Comparison of ENCODE assay signal across 22 cellular contexts in genomic region chr3:69869021-69869420, GRCh38.
A peak's percentile ranks its signal among the peaks of the same experiment; 100 is the strongest.
DNase-seq lines count a peak whose midpoint lies in the region; ATAC-seq and TF ChIP-seq lines count a peak whose summit lies in the region.
"Had no signal": no experiment of that assay in that cellular context is flagged by ENCODE, and none has a peak within 500 bp of the region (broad histone marks: within the 10 kb centered on the region; RNA-seq: fewer than 3 reads in every experiment).

No MANE protein-coding gene starts in this region.

- no peak overlapping the region for H2AFZ ChIP-seq in PC-3 (ENCODE audit: low read length)

- DNase-seq in DMS53 (lab: John Stamatoyannopoulos, UW) = peak; percentile 58
- no peak for DNase-seq in DMS53 treated with DMSO at 0.1 percent for 48 hours (lab: John Stamatoyannopoulos, UW; ENCODE audit: unreplicated experiment)
- peak; percentile 48 for DNase-seq in PC-3
- no peak for DNase-seq in stomach
- DNase-seq in activated T-cell treated with anti-CD3 and anti-CD28 coated beads, Interleukin-2, amount 50 U/mL, for 48 hours = no peak
- DNase-seq in A172 (ENCODE audit: low spot score) = no peak
- DNase-seq: CD4-positive, alpha-beta T cell; DMS79 treated with DMSO at 0.1 percent for 48 hours; Kasumi-1; NCI-H1417; NCI-H1694; NCI-H2029 treated with DMSO at 0.1 percent for 48 hours; NCI-H526 treated with DMSO at 0.1 percent for 48 hours; RPMI8226; SHP77 had no signal

- 93 to 100% methylated on average over 2 of the region's 2 CpGs for WGBS in gastroesophageal sphincter (ENCODE audit: low coverage in 1 of 2), 2 donors
- 68 to 86% (median 80%) methylated on average over 2 of the region's 2 CpGs for WGBS in stomach, 5 donors

- TF ChIP-seq CTCF in PC-3 (conservative IDR thresholded peaks at IDR 0.05; ENCODE audit: low read depth, low read length) (no peak), gastroesophageal sphincter (IDR thresholded peaks at IDR 0.05) (no peak), stomach (IDR thresholded peaks at IDR 0.05) (no peak)

- H3K36me3 ChIP-seq in PC-3 (ENCODE audit: low read depth, low read length) = no peaks in the 10 kb centered on the region
- H3K36me3 ChIP-seq in gastroesophageal sphincter = no peaks in the 10 kb centered on the region
- no peaks in the 10 kb centered on the region for H3K36me3 ChIP-seq in stomach
- H3K36me3 ChIP-seq: BLaER1 had no signal

- H3K27me3 ChIP-seq in PC-3 (ENCODE audit: low read length) = no peaks in the 10 kb centered on the region
- no peaks in the 10 kb centered on the region for H3K27me3 ChIP-seq in gastroesophageal sphincter
- H3K27me3 ChIP-seq in stomach = no peaks in the 10 kb centered on the region
- H3K27me3 ChIP-seq: BLaER1 had no signal

- TF ChIP-seq EP300 in gastroesophageal sphincter (IDR thresholded peaks at IDR 0.05) = no peak
- TF ChIP-seq EP300 in stomach (IDR thresholded peaks at IDR 0.05) = no peak

- H4K20me1 ChIP-seq in PC-3 (ENCODE audit: low read length) = no peaks in the 10 kb centered on the region
- H4K20me1 ChIP-seq: BLaER1 had no signal

- H3K79me2 ChIP-seq in PC-3 (ENCODE audit: low read length) = peaks cover 12% of the 10 kb centered on the region; the same call in 1 of the 2 replicates

- H3K9ac ChIP-seq in PC-3 (ENCODE audit: low read length) = no peak overlapping the region
- H3K9ac ChIP-seq: BLaER1 had no signal

- CTCF ChIA-PET in PC-3 (lab: Charles Lee) = interaction anchor here (0.5 kb wide), 1 partner anchor 406 kb away, joined by 4 read pairs; no protein-coding TSS in a partner anchor

- no peaks in the 10 kb centered on the region for H3F3A ChIP-seq in PC-3 (ENCODE audit: low read length, unreplicated experiment)

- BruUV-seq in PC-3 (replicated peaks; lab: Mats Ljungman, UMichigan) = no TSS peak

- no peak overlapping the region for H3K4me2 ChIP-seq in PC-3 (ENCODE audit: low read length)
- H3K4me2 ChIP-seq: BLaER1 had no signal

- ATAC-seq in PC-3 (peak; percentile 64), gastroesophageal sphincter (no peak), HG03175 (IDR thresholded peaks at IDR 0.05; ENCODE audit: unreplicated experiment) (no peak)
- ATAC-seq: HCT116, HepG2 had no signal

- intact Hi-C loops in PC-3 (cut with micrococcal nuclease) = loop anchor here (5.0 kb wide), 1 partner anchor 48 kb away; no protein-coding TSS in a partner anchor
- intact Hi-C loops in stomach (cut with DNase I; ENCODE audit: low total_unique reads) = no loop called here

- H3K4me1 ChIP-seq in PC-3 (ENCODE audit: insufficient read depth, low read length) (peaks cover 46% of the 10 kb centered on the region), gastroesophageal sphincter (peaks cover 3 to 82% (median 12%) of the 10 kb centered on the region in 3 donors), stomach (peaks cover 6 to 83% (median 51%) of the 10 kb centered on the region in 4 donors)
- H3K4me1 ChIP-seq: BLaER1 had no signal

- no peaks in the 10 kb centered on the region for H3K9me2 ChIP-seq in PC-3 (replicated peaks; ENCODE audit: low read length)

- H3K9me3 ChIP-seq in PC-3 (ENCODE audit: low read length) (no peaks in the 10 kb centered on the region), gastroesophageal sphincter (no peaks in the 10 kb centered on the region), stomach (no peaks in the 10 kb centered on the region)
- H3K9me3 ChIP-seq: BLaER1 had no signal

- TF ChIP-seq POLR2A in gastroesophageal sphincter (IDR thresholded peaks at IDR 0.05) = no peak
- TF ChIP-seq POLR2A in stomach (IDR thresholded peaks at IDR 0.05) = no peak

- no peak overlapping the region for H3K4me3 ChIP-seq in PC-3 (ENCODE audit: low read length)
- no peak overlapping the region for H3K4me3 ChIP-seq in gastroesophageal sphincter
- no peak overlapping the region for H3K4me3 ChIP-seq in stomach
- H3K4me3 ChIP-seq: BLaER1, K562 had no signal

- peak overlapping the region; percentile 77 for H3K27ac ChIP-seq in PC-3 (ENCODE audit: low read length)
- peak overlapping the region in 3 of 4 donors; percentile 19 to 80 (median 75) for H3K27ac ChIP-seq in gastroesophageal sphincter
- peak overlapping the region in 3 of 5 donors; percentile 25 to 88 (median 80) for H3K27ac ChIP-seq in stomach
- H3K27ac ChIP-seq: 22Rv1, BLaER1 had no signal

- POLR2A ChIA-PET in PC-3 (lab: Charles Lee; ENCODE audit: unreplicated experiment) = no interaction called here

Comparison
In these comparisons a context has a peak if more than half of its experiments do, and no peak if none do; other contexts are left out.
1. DNase-seq: peak in DMS53 (single experiment) and PC-3 (single experiment); none in DMS53 treated with DMSO at 0.1 percent for 48 hours (single experiment), stomach (single experiment), activated T-cell treated with anti-CD3 and anti-CD28 coated beads, Interleukin-2, amount 50 U/mL, for 48 hours (0 of 2) and A172 (single experiment).
2. Peak in every context shown above with its lines, with median percentiles within 50 percentile points of each other: H3K27ac ChIP-seq.